Comparison of ENCODE assay signal across 14 cellular contexts in genomic region chr15:55990516-55990915, GRCh38.
"Had no signal": no experiment of that assay in that cellular context is flagged by ENCODE, and none has a peak within 500 bp of the region (broad histone marks: within the 10 kb centered on the region; RNA-seq: fewer than 3 reads in every experiment).

No MANE protein-coding gene starts in this region.

- ATAC-seq: lower lobe of right lung had no signal

- DNase-seq: activated CD4-positive, alpha-beta T cell treated with anti-CD3 and anti-CD28 coated beads for 4 hours; activated naive CD4-positive, alpha-beta T cell treated with anti-CD3 and anti-CD28 coated beads, Interleukin-2, amount 10 ng/mL, durations not matched to agents 7 days and 5 days; caudate nucleus; cortex of kidney; effector memory CD4-positive, alpha-beta T cell; hippocampal formation; lower lobe of right lung; naive B cell; posterior cingulate gyrus; stimulated activated CD4-positive, alpha-beta T cell treated with anti-CD3 and anti-CD28 coated beads, Interleukin-4, amount 100 ng/mL, for 4 hours; stomach; T1000; WERI-Rb-1 had no signal

- H3K4me3 Mint-ChIP-seq: activated naive CD4-positive, alpha-beta T cell treated with anti-CD3 and anti-CD28 coated beads, Interleukin-2, amount 10 ng/mL, durations not matched to agents 7 days and 5 days had no signal

- H3K36me3 Mint-ChIP-seq: naive B cell had no signal

- H3K27ac Mint-ChIP-seq: activated naive CD4-positive, alpha-beta T cell treated with anti-CD3 and anti-CD28 coated beads, Interleukin-2, amount 10 ng/mL, durations not matched to agents 7 days and 5 days had no signal

- H3K36me3 ChIP-seq: lower lobe of right lung, neutrophil, stomach, WERI-Rb-1 had no signal

- H3K4me3 ChIP-seq: lower lobe of right lung, stomach had no signal

- H3K9me3 ChIP-seq: lower lobe of right lung, neutrophil, stomach had no signal

- H3K27me3 ChIP-seq: stomach had no signal
